8 cellular contexts compared by ENCODE assay signal in the genomic region with DNA sequence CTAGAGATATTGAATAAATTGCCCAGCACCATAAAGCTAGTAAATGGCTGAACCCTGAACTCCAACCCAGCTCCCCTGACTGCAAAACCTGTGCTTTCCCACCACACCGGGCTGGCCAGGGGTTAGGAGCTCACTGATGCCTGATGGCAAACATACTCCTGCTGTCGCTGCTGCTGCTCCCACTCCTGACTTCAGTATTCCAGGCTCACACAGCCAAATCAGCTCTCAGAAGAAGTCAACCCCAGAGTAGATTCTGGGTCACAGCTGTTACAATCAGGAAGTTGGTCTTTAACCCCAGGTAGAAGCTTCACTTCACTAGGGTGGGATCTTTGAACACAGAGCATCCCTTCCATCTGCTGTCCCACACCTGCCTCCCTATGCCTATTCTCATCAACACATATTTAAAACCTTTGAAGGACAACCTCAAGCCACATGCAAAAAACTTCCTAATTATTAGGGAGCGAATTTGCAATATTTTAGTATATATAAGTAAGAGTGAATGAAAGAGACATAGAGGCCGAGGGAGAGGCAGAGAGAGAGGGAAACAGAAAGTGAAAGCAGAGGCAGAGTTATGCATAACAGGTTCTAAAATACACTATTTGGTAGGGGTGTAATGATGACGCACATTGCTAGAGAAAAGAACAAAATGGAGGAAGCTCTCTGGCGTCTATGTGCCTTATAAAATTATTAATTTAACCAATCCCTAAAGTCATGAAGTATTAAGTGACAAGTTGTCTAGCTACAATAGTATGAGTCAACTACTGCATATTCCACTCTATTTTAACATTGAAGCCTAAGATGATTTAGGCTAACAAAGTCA.
DNase-seq lines count a peak whose midpoint lies in the region; ATAC-seq and TF ChIP-seq lines count a peak whose summit lies in the region.

No MANE protein-coding gene starts in this region.

- H2AFZ ChIP-seq in H9 (ENCODE audit: low read length) = no peak overlapping the region

- no peaks in the 10 kb centered on the region for H3K36me3 Mint-ChIP-seq in Calu3 (ENCODE audit: insufficient read depth, unreplicated experiment)
- H3K36me3 Mint-ChIP-seq in activated CD4-positive, alpha-beta memory T cell treated with anti-CD3 and anti-CD28 coated beads, Interleukin-2, amount 10 ng/mL, durations not matched to agents 7 days and 5 days (ENCODE audit: low read depth) = peaks cover 9% of the 10 kb centered on the region
- H3K36me3 Mint-ChIP-seq in H9 (ENCODE audit: insufficient read depth in 1 of 3, low read depth in 3 of 3) = no peaks in the 10 kb centered on the region

- peak overlapping the region; percentile 79 for H3K4me2 ChIP-seq in skeletal muscle satellite cell (ENCODE audit: low read length)
- H3K4me2 ChIP-seq in H9 (ENCODE audit: insufficient read depth, insufficient read length, low read length) = no peak overlapping the region

- no peak overlapping the region for H4K8ac ChIP-seq in H9 (replicated peaks; ENCODE audit: insufficient read length, low read depth, low read length)

- H3K23me2 ChIP-seq in H9 (ENCODE audit: insufficient read length, low read depth, low read length, poor library complexity, severe bottlenecking) = no peaks in the 10 kb centered on the region

- no peak overlapping the region for H2BK15ac ChIP-seq in H9 (ENCODE audit: low read depth, low read length)

- H3K56ac ChIP-seq in H9 (ENCODE audit: insufficient read length, low read depth, low read length) = no peak overlapping the region

- H4K20me1 ChIP-seq in H9 (ENCODE audit: control insufficient read depth, insufficient read depth, insufficient read length) = no peaks in the 10 kb centered on the region

- H3K9me3 Mint-ChIP-seq in Calu3 (ENCODE audit: low read depth, unreplicated experiment) = no peaks in the 10 kb centered on the region
- peaks cover 5% of the 10 kb centered on the region for H3K9me3 Mint-ChIP-seq in activated CD4-positive, alpha-beta memory T cell treated with anti-CD3 and anti-CD28 coated beads, Interleukin-2, amount 10 ng/mL, durations not matched to agents 7 days and 5 days
- H3K9me3 Mint-ChIP-seq in H9 = no peaks in the 10 kb centered on the region

- no peak overlapping the region for H3K14ac ChIP-seq in H9 (ENCODE audit: insufficient read depth, low read length)

- no peak overlapping the region for H2BK120ac ChIP-seq in H9 (ENCODE audit: low read depth, low read length, poor library complexity, severe bottlenecking)

- BruUV-seq in Calu3 (replicated peaks; lab: Mats Ljungman, UMichigan) = no TSS peak

- no peak overlapping the region for H3K27ac ChIP-seq in H9 (ENCODE audit: insufficient read length, low read depth, low read length)

- no peak overlapping the region for H2AK5ac ChIP-seq in H9 (ENCODE audit: insufficient read length, low read length)

- peak; percentile 83 for ATAC-seq in GM19397 (IDR thresholded peaks at IDR 0.05; ENCODE audit: unreplicated experiment)
- ATAC-seq in HG03460 (IDR thresholded peaks at IDR 0.05; ENCODE audit: unreplicated experiment) = peak; percentile 88

- H3T11ph ChIP-seq in H9 (ENCODE audit: low read length) = no peak overlapping the region

- no peaks in the 10 kb centered on the region for H3K79me2 ChIP-seq in H9 (ENCODE audit: insufficient read depth, low read length)

- peak overlapping the region; percentile 13 for H3K4me3 Mint-ChIP-seq in Calu3 (ENCODE audit: low read depth, unreplicated experiment)
- peak overlapping the region; percentile 49 for H3K4me3 Mint-ChIP-seq in activated CD4-positive, alpha-beta memory T cell treated with anti-CD3 and anti-CD28 coated beads, Interleukin-2, amount 10 ng/mL, durations not matched to agents 7 days and 5 days
- no peak overlapping the region for H3K4me3 Mint-ChIP-seq in H9

- no peak overlapping the region for H2BK12ac ChIP-seq in H9 (ENCODE audit: insufficient read length, low read depth, low read length)

- H4K5ac ChIP-seq in H9 (ENCODE audit: insufficient read length, low read depth, low read length) = no peak overlapping the region

- H3K27ac Mint-ChIP-seq in Calu3 (ENCODE audit: unreplicated experiment) (peak overlapping the region; percentile 65), H9 (no peak overlapping the region)
- H3K27ac Mint-ChIP-seq in activated CD4-positive, alpha-beta memory T cell treated with anti-CD3 and anti-CD28 coated beads, Interleukin-2, amount 10 ng/mL, durations not matched to agents 7 days and 5 days = peak overlapping the region; percentile 62

- intact Hi-C loops in Calu3 (cut with micrococcal nuclease; ENCODE audit: unreplicated experiment) = no loop called here

- WGBS in H9 (ENCODE audit: extremely low coverage, insufficient read length, low lambda C conversion rate) = 100% methylated on average over 1 of the region's 6 CpGs

- H3K9me3 ChIP-seq in skeletal muscle satellite cell (replicated peaks; ENCODE audit: low read length) (no peaks in the 10 kb centered on the region), H9 (ENCODE audit: control insufficient read depth, low read depth, low read length) (no peaks in the 10 kb centered on the region)

- H3K4me3 ChIP-seq in skeletal muscle satellite cell (ENCODE audit: low read length) = peak overlapping the region; percentile 58

- no peak overlapping the region for H3K18ac ChIP-seq in H9 (ENCODE audit: insufficient read length, low read depth, low read length)

- H3K23ac ChIP-seq in H9 (ENCODE audit: insufficient read length, low read depth, low read length) = no peak overlapping the region

- H3K79me1 ChIP-seq in H9 (ENCODE audit: insufficient read depth, low read depth, low read length, poor library complexity, severe bottlenecking) = no peaks in the 10 kb centered on the region

- H2BK20ac ChIP-seq in H9 (ENCODE audit: low read depth, low read length, poor library complexity, severe bottlenecking) = no peak overlapping the region

- H3K9ac ChIP-seq in skeletal muscle satellite cell (ENCODE audit: low read depth, low read length) (peak overlapping the region; percentile 77), H9 (ENCODE audit: extremely low read depth, insufficient read length, low read length) (no peak overlapping the region)

- no peak overlapping the region for H4K91ac ChIP-seq in H9 (ENCODE audit: insufficient read length, low read depth, low read length)

- H3K27me3 ChIP-seq in skeletal muscle satellite cell (ENCODE audit: control insufficient read depth, insufficient read depth, low read length) (no peaks in the 10 kb centered on the region), H9 (ENCODE audit: insufficient read depth, low read length) (no peaks in the 10 kb centered on the region)

- no peak overlapping the region for H2BK5ac ChIP-seq in H9 (ENCODE audit: insufficient read length, low read length)

- H3K4me1 ChIP-seq in skeletal muscle satellite cell (ENCODE audit: control insufficient read depth, insufficient read depth, low read length) (peaks cover 37% of the 10 kb centered on the region), H9 (ENCODE audit: insufficient read depth, low read length) (no peaks in the 10 kb centered on the region)

- H3K36me3 ChIP-seq in skeletal muscle satellite cell (ENCODE audit: insufficient read depth, low read length) = no peaks in the 10 kb centered on the region

- DNase-seq in Calu3 (peak; percentile 2), fibroblast of the conjunctiva (ENCODE audit: low read depth) (peak; percentile 32), H9 (no peak), cerebellar nuclear complex (lab: John Stamatoyannopoulos, UW) (no peak)
- DNase-seq in activated CD4-positive, alpha-beta memory T cell treated with anti-CD3 and anti-CD28 coated beads, Interleukin-2, amount 10 ng/mL, durations not matched to agents 7 days and 5 days = peak; percentile 21

- no peak overlapping the region for H3K4ac ChIP-seq in H9 (ENCODE audit: low read depth, low read length)

- H3K27me3 Mint-ChIP-seq in Calu3 (ENCODE audit: unreplicated experiment) (no peaks in the 10 kb centered on the region), H9 (ENCODE audit: low read depth) (peaks cover 4% of the 10 kb centered on the region)
- peaks cover 2% of the 10 kb centered on the region for H3K27me3 Mint-ChIP-seq in activated CD4-positive, alpha-beta memory T cell treated with anti-CD3 and anti-CD28 coated beads, Interleukin-2, amount 10 ng/mL, durations not matched to agents 7 days and 5 days

- CTCF ChIA-PET in Calu3 (lab: Charles Lee) = interaction anchor here (1.2 kb wide), 1 partner anchor 22 kb away, joined by 3 read pairs; no protein-coding TSS in a partner anchor
- CTCF ChIA-PET in activated CD4-positive, alpha-beta memory T cell treated with anti-CD3 and anti-CD28 coated beads, Interleukin-2, amount 10 ng/mL, durations not matched to agents 7 days and 5 days (lab: Charles Lee) = interaction anchor here (1.5 to 2.0 kb wide), 3 partner anchors 14 to 83 kb away, joined by 3 to 6 read pairs (median 6); no protein-coding TSS in a partner anchor

- TF ChIP-seq CTCF in Calu3 (IDR thresholded peaks at IDR 0.05; ENCODE audit: unreplicated experiment) (no peak), H9 (conservative IDR thresholded peaks at IDR 0.05) (no peak)

- POLR2A ChIA-PET in activated CD4-positive, alpha-beta memory T cell treated with anti-CD3 and anti-CD28 coated beads, Interleukin-2, amount 10 ng/mL, durations not matched to agents 7 days and 5 days (lab: Charles Lee) = interaction anchor here (1.1 to 1.6 kb wide), 5 partner anchors 13 to 644 kb away, joined by 3 to 5 read pairs (median 4); no protein-coding TSS in a partner anchor

- H3K4me1 Mint-ChIP-seq in Calu3 (ENCODE audit: low read depth, unreplicated experiment) (peaks cover 12% of the 10 kb centered on the region), H9 (peaks cover 0 to 8% of the 10 kb centered on the region in 2 experiments; a peak in 2 of 4 replicates)
- peaks cover 23% of the 10 kb centered on the region for H3K4me1 Mint-ChIP-seq in activated CD4-positive, alpha-beta memory T cell treated with anti-CD3 and anti-CD28 coated beads, Interleukin-2, amount 10 ng/mL, durations not matched to agents 7 days and 5 days

Comparison
In these comparisons a context has a peak if more than half of its experiments do, and no peak if none do; other contexts are left out.
1. DNase-seq: peak in Calu3 (single experiment), activated CD4-positive, alpha-beta memory T cell treated with anti-CD3 and anti-CD28 coated beads, Interleukin-2, amount 10 ng/mL, durations not matched to agents 7 days and 5 days (single experiment) and fibroblast of the conjunctiva (single experiment); none in H9 (single experiment) and cerebellar nuclear complex (0 of 2).
2. H3K27ac Mint-ChIP-seq: peak in Calu3 (single experiment) and activated CD4-positive, alpha-beta memory T cell treated with anti-CD3 and anti-CD28 coated beads, Interleukin-2, amount 10 ng/mL, durations not matched to agents 7 days and 5 days (single experiment); none in H9 (0 of 3).
3. H3K4me3 Mint-ChIP-seq: peak in Calu3 (single experiment) and activated CD4-positive, alpha-beta memory T cell treated with anti-CD3 and anti-CD28 coated beads, Interleukin-2, amount 10 ng/mL, durations not matched to agents 7 days and 5 days (single experiment); none in H9 (0 of 2).